In genomic region chr7:23207029-23207428, GRCh38 we compare ENCODE assay signal across 25 cellular contexts. TPM values are rescaled to one million over a fixed set of nuclear protein-coding genes. Genes with fewer than 3 reads are reported as not detected.
DNase-seq lines count a peak whose midpoint lies in the region; TF ChIP-seq lines count a peak whose summit lies in the region.
"Had no signal": no experiment of that assay in that cellular context is flagged by ENCODE, and none has a peak within 500 bp of the region (broad histone marks: within the 10 kb centered on the region; RNA-seq: fewer than 3 reads in every experiment).

No MANE protein-coding gene starts in this region.

- H3K9ac ChIP-seq in endodermal cell (ENCODE audit: extremely low read depth, low read length, poor library complexity, severe bottlenecking) = no peak overlapping the region

- DNase-seq in SIG-M5 treated with dmso at 0.1 percent for 504 hours (lab: John Stamatoyannopoulos, UW; ENCODE audit: unreplicated experiment) (peak; percentile 39), SIG-M5 (lab: John Stamatoyannopoulos, UW) (no peak), NCI-H748 (lab: John Stamatoyannopoulos, UW; ENCODE audit: unreplicated experiment) (peak; percentile 22), endodermal cell (no peak), renal cortical epithelial cell (ENCODE audit: low read depth) (peak; percentile 72), GF-D8 (lab: John Stamatoyannopoulos, UW) (no peak), cerebellar nuclear complex (lab: John Stamatoyannopoulos, UW) (no peak), NCI-H226 (no peak)
- DNase-seq: activated CD4-positive, alpha-beta memory T cell treated with anti-CD3 and anti-CD28 coated beads for 36 hours; activated naive CD4-positive, alpha-beta T cell treated with anti-CD3 and anti-CD28 coated beads, Interleukin-2, amount 10 ng/mL, durations not matched to agents 7 days and 5 days; activated T-cell treated with anti-CD3 and anti-CD28 coated beads, Interleukin-2, amount 50 U/mL, for 48 hours; HFFc6; KG1; NCI-H2029; NCI-H524; stimulated activated CD4-positive, alpha-beta T cell treated with anti-CD3 and anti-CD28 coated beads, Interleukin-12 subunit alpha, Interleukin-12 subunit beta, amount 100 ng/mL, for 4 hours; stimulated activated CD8-positive, alpha-beta memory T cell treated with anti-CD3 and anti-CD28 coated beads, Interleukin-4, amount 100 ng/mL, for 48 hours had no signal

- WGBS in endodermal cell (ENCODE audit: insufficient coverage in 1 of 2, insufficient read length in 1 of 2), 2 experiments = 86 to 95% methylated on average over 1 to 2 of the region's 2 CpGs

- H3K4me1 ChIP-seq in endodermal cell (ENCODE audit: control insufficient read depth, insufficient read depth, low read length) = peaks cover 4% of the 10 kb centered on the region
- H3K4me1 ChIP-seq: A549, SJSA1 had no signal

- H3K36me3 Mint-ChIP-seq in endodermal cell (ENCODE audit: low read depth) = peaks cover 1% of the 10 kb centered on the region

- no peaks in the 10 kb centered on the region for H3K9me3 ChIP-seq in endodermal cell (ENCODE audit: control insufficient read depth, low read length)
- H3K9me3 ChIP-seq: A549, right atrium auricular region, SJSA1 had no signal

- no peaks in the 10 kb centered on the region for H3K9me3 Mint-ChIP-seq in endodermal cell
- H3K9me3 Mint-ChIP-seq: activated naive CD4-positive, alpha-beta T cell treated with anti-CD3 and anti-CD28 coated beads, Interleukin-2, amount 10 ng/mL, durations not matched to agents 7 days and 5 days; central memory CD8-positive, alpha-beta T cell; HFFc6; T-helper 2 cell treated with Interferon-gamma antibody and Interleukin-4, amounts not matched to agents 5 μg/mL and 100 μg/mL, for 36 hours; WTC11 had no signal

- H3K27ac Mint-ChIP-seq in endodermal cell = no peak overlapping the region
- H3K27ac Mint-ChIP-seq: activated CD4-positive, alpha-beta memory T cell treated with anti-CD3 and anti-CD28 coated beads for 36 hours; activated naive CD4-positive, alpha-beta T cell treated with anti-CD3 and anti-CD28 coated beads, Interleukin-2, amount 10 ng/mL, durations not matched to agents 7 days and 5 days; HFFc6; T-helper 2 cell treated with Interferon-gamma antibody and Interleukin-4, amounts not matched to agents 5 μg/mL and 100 μg/mL, for 36 hours; WTC11 had no signal

- no peak overlapping the region for H3K4me3 ChIP-seq in endodermal cell (ENCODE audit: low read length)
- H3K4me3 ChIP-seq: A549, hepatocyte, SJSA1 had no signal

- no peak for TF ChIP-seq CTCF in endodermal cell (conservative IDR thresholded peaks at IDR 0.05)

- H3K27me3 Mint-ChIP-seq in endodermal cell (ENCODE audit: insufficient read depth) = peaks cover 6% of the 10 kb centered on the region

- no peak overlapping the region for H3K27ac ChIP-seq in endodermal cell (ENCODE audit: low read depth, low read length)
- H3K27ac ChIP-seq: A549, foreskin keratinocyte, hepatocyte, SJSA1 had no signal

- H3K27me3 ChIP-seq in endodermal cell (ENCODE audit: control insufficient read depth, insufficient read depth, low read length, poor library complexity, severe bottlenecking) = peaks cover 41% of the 10 kb centered on the region
- H3K27me3 ChIP-seq: foreskin keratinocyte, hepatocyte, right atrium auricular region, SJSA1 had no signal

- H3K36me3 ChIP-seq in endodermal cell (ENCODE audit: control insufficient read depth, insufficient read depth, low read length) = peaks cover 3% of the 10 kb centered on the region
- H3K36me3 ChIP-seq: right atrium auricular region had no signal

- H3K4me3 Mint-ChIP-seq in endodermal cell = peak overlapping the region; percentile 56
- H3K4me3 Mint-ChIP-seq: activated CD4-positive, alpha-beta memory T cell treated with anti-CD3 and anti-CD28 coated beads for 36 hours; activated naive CD4-positive, alpha-beta T cell treated with anti-CD3 and anti-CD28 coated beads, Interleukin-2, amount 10 ng/mL, durations not matched to agents 7 days and 5 days; central memory CD8-positive, alpha-beta T cell; HFFc6; T-helper 2 cell treated with Interferon-gamma antibody and Interleukin-4, amounts not matched to agents 5 μg/mL and 100 μg/mL, for 36 hours had no signal

- H3K4me1 Mint-ChIP-seq in endodermal cell = peaks cover 29% of the 10 kb centered on the region
- H3K4me1 Mint-ChIP-seq: central memory CD8-positive, alpha-beta T cell had no signal

RNA-seq across cellular contexts. Expression of gene NUP42, which starts 25.2 kb away (rescaled TPM):
- 10 to 100 TPM; 26.3 to 31.3 TPM for total RNA-seq in endodermal cell
- polyA plus RNA-seq in endodermal cell (2013, experiment 1 of 2) = 48.8 TPM
- polyA plus RNA-seq in endodermal cell (2013, experiment 2 of 2) = 55.3 TPM
- 39.5 and 64.3 TPM in 2 replicates for total RNA-seq in renal cortical epithelial cell

RNA-seq across cellular contexts. Expression of gene GPNMB, which starts 39.5 kb away (rescaled TPM):
- total RNA-seq in endodermal cell = 1 to 10 TPM in 1 of 2 donors, under 1 TPM in 1; 0.99 to 1.1 TPM
- polyA plus RNA-seq in endodermal cell (2013, experiment 1 of 2) = 0.07 TPM
- 0.29 TPM for polyA plus RNA-seq in endodermal cell (2013, experiment 2 of 2)
- 11.5 and 120 TPM in 2 replicates for total RNA-seq in renal cortical epithelial cell

Comparison
In these comparisons a context has a peak if more than half of its experiments do, and no peak if none do; other contexts are left out.
1. DNase-seq: peak in SIG-M5 treated with dmso at 0.1 percent for 504 hours (single experiment), NCI-H748 (single experiment) and renal cortical epithelial cell (single experiment); none in SIG-M5 (single experiment), endodermal cell (single experiment), GF-D8 (single experiment), cerebellar nuclear complex (0 of 2) and NCI-H226 (single experiment).